Comparison of ENCODE assay signal across 11 cellular contexts in the genomic region with DNA sequence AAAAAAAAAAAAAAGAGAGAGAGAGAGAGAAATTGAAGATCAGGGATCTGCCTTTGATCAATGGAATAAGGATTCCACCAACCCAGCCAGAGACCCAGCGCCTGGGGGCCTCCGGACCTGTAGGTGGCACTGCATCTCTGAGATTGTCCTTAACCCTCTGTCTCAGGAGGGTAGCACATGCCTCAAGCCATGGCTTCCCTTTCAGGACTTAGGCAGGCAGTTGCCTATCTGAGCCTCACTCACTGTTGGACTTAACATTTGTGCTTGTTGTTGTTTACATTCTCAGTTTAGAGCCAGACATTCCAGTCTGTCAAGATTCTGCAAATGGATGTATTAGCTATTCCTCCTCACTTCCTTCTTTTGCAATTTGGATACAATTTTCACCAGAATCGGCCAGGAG. TPM values are rescaled to one million over a fixed set of nuclear protein-coding genes. Genes with fewer than 3 reads are reported as not detected.
DNase-seq lines count a peak whose midpoint lies in the region; ATAC-seq, FAIRE-seq and TF ChIP-seq lines count a peak whose summit lies in the region.
"Had no signal": no experiment of that assay in that cellular context is flagged by ENCODE, and none has a peak within 500 bp of the region (broad histone marks: within the 10 kb centered on the region; RNA-seq: fewer than 3 reads in every experiment).

No MANE protein-coding gene starts in this region.

- intact Hi-C loops in mammary epithelial cell (cut with micrococcal nuclease) (no loop called here), breast epithelium (cut with DNase I; ENCODE audit: low total_unique reads) (no loop called here), K562 (cut with micrococcal nuclease) (no loop called here), testis (cut with DNase I; ENCODE audit: low total_unique reads) (no loop called here)

- no peak for TF ChIP-seq EP300 in K562 (IDR thresholded peaks at IDR 0.05; ENCODE audit: low read length)

- TF ChIP-seq CTCF in mammary epithelial cell (conservative IDR thresholded peaks at IDR 0.05 in 1 of 2, IDR thresholded peaks at IDR 0.05 in 1 of 2; ENCODE audit: extremely low read depth in 1 of 2, insufficient read depth in 1 of 2, low read depth in 1 of 2, low read length in 2 of 2), result peak; percentile 12 to 28
- TF ChIP-seq CTCF in breast epithelium (IDR thresholded peaks at IDR 0.05), result no peak
- TF ChIP-seq CTCF in KMS-11 (conservative IDR thresholded peaks at IDR 0.05; ENCODE audit: low read depth, low read length), result peak; percentile 70
- peak; percentile 40 to 55 (median 44); a peak in 5 of 6 replicates for TF ChIP-seq CTCF in K562 (IDR thresholded peaks at IDR 0.05 in 2 of 3, conservative IDR thresholded peaks at IDR 0.05 in 1 of 3; ENCODE audit: insufficient read depth in 2 of 3, low read depth in 1 of 3, low read length in 3 of 3)
- TF ChIP-seq CTCF in testis (IDR thresholded peaks at IDR 0.05), result no peak

- BruUV-seq in mammary epithelial cell (replicated peaks; lab: Mats Ljungman, UMichigan), result no TSS peak
- no TSS peak for BruUV-seq in K562 (replicated peaks; lab: Mats Ljungman, UMichigan)

- POLR2A ChIA-PET in K562 (lab: Yijun Ruan, JAX), result no interaction called here

- no peaks in the 10 kb centered on the region for H3K9me3 ChIP-seq in mammary epithelial cell (replicated peaks; ENCODE audit: insufficient read depth, low read length)
- no peaks in the 10 kb centered on the region for H3K9me3 ChIP-seq in breast epithelium
- H3K9me3 ChIP-seq in K562 (replicated peaks; ENCODE audit: control insufficient read depth, insufficient read depth, low read depth, low read length), result no peaks in the 10 kb centered on the region
- no peaks in the 10 kb centered on the region for H3K9me3 ChIP-seq in testis

- peaks cover 3% of the 10 kb centered on the region for H3K27me3 ChIP-seq in mammary epithelial cell (ENCODE audit: insufficient read depth, low read length)
- H3K27me3 ChIP-seq in breast epithelium, result peaks cover 0 to 5% of the 10 kb centered on the region in 2 donors
- no peaks in the 10 kb centered on the region; the same call in 1 of the 2 replicates for H3K27me3 ChIP-seq in KMS-11 (ENCODE audit: insufficient read depth, low read depth)
- peaks cover 4 to 14% of the 10 kb centered on the region in 2 experiments for H3K27me3 ChIP-seq in K562 (ENCODE audit: control insufficient read depth in 2 of 2, insufficient read depth in 2 of 2, low read length in 2 of 2)
- no peaks in the 10 kb centered on the region for H3K27me3 ChIP-seq in testis

- dilution Hi-C loops in mammary epithelial cell (cut with HindIII; ENCODE audit: low sequenced_read_pairs), result no loop called here

- TF ChIP-seq POLR2A in breast epithelium (IDR thresholded peaks at IDR 0.05) (no peak), K562 (conservative IDR thresholded peaks at IDR 0.05) (no peak), testis (IDR thresholded peaks at IDR 0.05) (no peak)

- H3K4me1 ChIP-seq in mammary epithelial cell (ENCODE audit: insufficient read depth, low read length) (peaks cover 3% of the 10 kb centered on the region), breast epithelium (no peaks in the 10 kb centered on the region), KMS-11 (ENCODE audit: low read depth, poor library complexity, severe bottlenecking) (peaks cover 32% of the 10 kb centered on the region), K562 (replicated peaks in 1 of 2; ENCODE audit: control insufficient read depth in 2 of 2, insufficient read depth in 2 of 2, low read length in 2 of 2) (peaks cover 0 to 2% of the 10 kb centered on the region in 2 experiments; a peak in 1 of 5 replicates), testis (peaks cover 3% of the 10 kb centered on the region)

- no peak overlapping the region for H3K4me3 ChIP-seq in mammary epithelial cell (replicated peaks in 1 of 3; ENCODE audit: insufficient read depth in 1 of 3, low read depth in 2 of 3, low read length in 3 of 3)
- H3K4me3 ChIP-seq in breast epithelium, result no peak overlapping the region
- no peak overlapping the region for H3K4me3 ChIP-seq in KMS-11 (IDR thresholded peaks at IDR 0.05; ENCODE audit: insufficient read depth, low read depth, low read length)
- no peak overlapping the region for H3K4me3 ChIP-seq in K562
- no peak overlapping the region for H3K4me3 ChIP-seq in testis

- TF ChIP-seq RAD21 in K562 (CRISPR knock-in tag; conservative IDR thresholded peaks at IDR 0.05 in 1 of 2, IDR thresholded peaks at IDR 0.05 in 1 of 2), result peak in 1 of 2 experiments; percentile 19; a peak in 2 of 4 replicates

- CTCF ChIA-PET in mammary epithelial cell (lab: Charles Lee; ENCODE audit: low non-redundant PET) (no interaction called here), K562 (lab: Yijun Ruan, JAX; ENCODE audit: low intra/inter-chr PET ratio) (no interaction called here)

- H3K79me2 ChIP-seq in mammary epithelial cell (ENCODE audit: insufficient read depth, low read length), result no peaks in the 10 kb centered on the region
- H3K79me2 ChIP-seq in KMS-11 (ENCODE audit: insufficient read depth, low read depth), result no peaks in the 10 kb centered on the region
- no peaks in the 10 kb centered on the region for H3K79me2 ChIP-seq in K562 (ENCODE audit: control insufficient read depth, insufficient read depth, low read length)

- FAIRE-seq in K562 (lab: Jason Lieb, UNC), result peak; percentile 72

- H3K27ac ChIP-seq in mammary epithelial cell (ENCODE audit: insufficient read depth, low read depth, low read length) (no peak overlapping the region), breast epithelium (peak overlapping the region in 1 of 2 donors; percentile 32), KMS-11 (no peak overlapping the region), K562 (ENCODE audit: extremely low read depth, low read depth, low read length) (no peak overlapping the region), testis (no peak overlapping the region)

- H4K20me1 ChIP-seq in mammary epithelial cell (ENCODE audit: insufficient read depth, low read length) (no peaks in the 10 kb centered on the region), KMS-11 (ENCODE audit: insufficient read depth) (no peaks in the 10 kb centered on the region), K562 (replicated peaks; ENCODE audit: control insufficient read depth, insufficient read depth, low read length) (no peaks in the 10 kb centered on the region)

- H3K9ac ChIP-seq in mammary epithelial cell (ENCODE audit: insufficient read depth, low read length), result no peak overlapping the region
- no peak overlapping the region for H3K9ac ChIP-seq in KMS-11
- no peak overlapping the region for H3K9ac ChIP-seq in K562 (ENCODE audit: insufficient read depth in 1 of 2, low read depth in 2 of 2, low read length in 2 of 2)

- peak overlapping the region; percentile 18 for H2AFZ ChIP-seq in mammary epithelial cell (ENCODE audit: low read depth, low read length)
- peak overlapping the region; percentile 72 for H2AFZ ChIP-seq in KMS-11 (ENCODE audit: low read depth)
- H2AFZ ChIP-seq in K562 (ENCODE audit: low read depth, low read length), result peak overlapping the region; percentile 74

- in situ Hi-C loops in mammary epithelial cell (cut with MboI; ENCODE audit: low sequenced_read_pairs in 2 of 2), result no loop called here
- in situ Hi-C loops in K562 (cut with MboI), result no loop called here

- 95% methylated on average over 3 of the region's 3 CpGs for WGBS in mammary epithelial cell (ENCODE audit: low coverage, missing lambda C conversion rate)
- WGBS in K562 (ENCODE audit: insufficient coverage, low coverage, missing lambda C conversion rate), result 11% methylated on average over 3 of the region's 3 CpGs
- 70 to 81% methylated on average over 3 of the region's 3 CpGs for WGBS in testis, 2 donors

- no peak for DNase-seq in mammary epithelial cell
- DNase-seq in breast epithelium (ENCODE audit: low spot score in 2 of 2), result no peak
- peak; percentile 44 to 55 (median 52) for DNase-seq in K562 (ENCODE audit: extremely low read depth in 1 of 4, low spot score in 3 of 4)
- peak; percentile 22 for DNase-seq in testis
- DNase-seq in OCI-M2 (lab: John Stamatoyannopoulos, UW; ENCODE audit: unreplicated experiment), result no peak
- no peak for DNase-seq in mesenteric fat pad (ENCODE audit: low spot score)
- DNase-seq: activated T-cell treated with anti-CD3 and anti-CD28 coated beads, Interleukin-2, amount 50 U/mL, for 1 hour; NCI-H226 had no signal

- H3K9me1 ChIP-seq in K562 (ENCODE audit: control insufficient read depth, insufficient read depth, low read length), result no peaks in the 10 kb centered on the region

- ATAC-seq in K562 (peak; percentile 94), HG03439 (IDR thresholded peaks at IDR 0.05; ENCODE audit: unreplicated experiment) (no peak)

- H3K4me2 ChIP-seq in mammary epithelial cell (ENCODE audit: insufficient read depth, low read depth, low read length) (no peak overlapping the region), KMS-11 (peak overlapping the region; percentile 36; the same call in 1 of the 2 replicates), K562 (ENCODE audit: insufficient read depth, low read length) (no peak overlapping the region)

- H3K36me3 ChIP-seq in mammary epithelial cell (ENCODE audit: insufficient read depth, low read length), result no peaks in the 10 kb centered on the region
- H3K36me3 ChIP-seq in breast epithelium, result no peaks in the 10 kb centered on the region
- no peaks in the 10 kb centered on the region for H3K36me3 ChIP-seq in KMS-11 (ENCODE audit: insufficient read depth)
- no peaks in the 10 kb centered on the region for H3K36me3 ChIP-seq in K562 (ENCODE audit: control insufficient read depth, insufficient read depth, low read length)
- H3K36me3 ChIP-seq in testis (ENCODE audit: low read depth, missing control alignments), result no peaks in the 10 kb centered on the region

RNA-seq across cellular contexts. Expression of a gene that starts 5.1 kb away (rescaled TPM):
- total RNA-seq in mammary epithelial cell (1 to 10 TPM in 1 of 2 donors, under 1 TPM in 1; 0.80 to 3.0 TPM), breast epithelium (10 to 100 TPM in 2 of 3 donors, 1 to 10 TPM in 1; 3.0 to 18.0 (median 18.0) TPM), K562 (2014; rRNA removed) (not detected in 2 replicates), K562 (2014; rRNA removed; fragmentation: Illumina TruSeq; extraction: Trizol) (not detected in 2 replicates), K562 (2015; rRNA removed; fragmentation: Illumina TruSeq; extraction: Trizol) (not detected in 2 replicates), K562 (2021) (not detected in 2 replicates), testis (under 1 TPM; 0.31 to 0.55 TPM), mesenteric fat pad (4.4 TPM)
- polyA plus RNA-seq in mammary epithelial cell (0.90 TPM), K562 (2011; rRNA removed) (not detected in 2 replicates), K562 (2014; fragmentation: Illumina TruSeq; extraction: Trizol) (not detected in 2 replicates), K562 (2014; fragmentation: Nextera tagmentation; extraction: Ambion mirVana) (not detected), K562 (2014; rRNA removed) (not detected in 2 replicates), testis (ENCODE audit: insufficient read depth, low read depth, low replicate concordance) (1.1 TPM)
- not detected for polyA minus RNA-seq in mammary epithelial cell
- not detected in 2 replicates for total RNA-seq in K562 (2011; cell fraction: chromatin; rRNA removed; ENCODE audit: low replicate concordance)
- total RNA-seq in K562 (2011; cell fraction: nucleolus; rRNA removed), result not detected in 2 replicates
- not detected in 2 replicates for total RNA-seq in K562 (2011; cell fraction: nucleoplasm; rRNA removed)
- not detected in 2 replicates for polyA plus RNA-seq in K562 (2011; cell fraction: cytosol; rRNA removed)
- polyA plus RNA-seq in K562 (2011; cell fraction: nucleus; rRNA removed), result not detected in 2 replicates
- not detected in 2 replicates for polyA plus RNA-seq in K562 (2012)
- not detected in 2 replicates for polyA minus RNA-seq in K562 (2011; rRNA and poly(A)+ RNA removed)
- polyA minus RNA-seq in K562 (2011; cell fraction: cytosol; rRNA and poly(A)+ RNA removed), result not detected in 2 replicates
- polyA minus RNA-seq in K562 (2011; cell fraction: nucleus; rRNA and poly(A)+ RNA removed), result not detected in 2 replicates
- total RNA-seq: Daoy had no signal

Comparison
In these comparisons a context has a peak if more than half of its experiments do, and no peak if none do; other contexts are left out.
1. CTCF ChIP-seq: peak in mammary epithelial cell (2 of 2), KMS-11 (single experiment) and K562 (3 of 3); none in breast epithelium (0 of 3) and testis (0 of 3).
2. DNase-seq: peak in K562 (4 of 4) and testis (single experiment); none in mammary epithelial cell (single experiment), breast epithelium (0 of 2), OCI-M2 (single experiment) and mesenteric fat pad (single experiment).
3. H2AFZ ChIP-seq: peak in every context shown above with its lines; median percentile 74 in K562; 72 in KMS-11; 18 in mammary epithelial cell.